12 cellular contexts compared by ENCODE assay signal in genomic region chr1:238568707-238569106, GRCh38.
"Had no signal": no experiment of that assay in that cellular context is flagged by ENCODE, and none has a peak within 500 bp of the region (broad histone marks: within the 10 kb centered on the region; RNA-seq: fewer than 3 reads in every experiment).

No MANE protein-coding gene starts in this region.

- DNase-seq: activated CD4-positive, alpha-beta T cell treated with anti-CD3 and anti-CD28 coated beads, Interleukin-2, amount 50 U/mL, for 4 hours; activated effector memory CD4-positive, alpha-beta T cell treated with anti-CD3 and anti-CD28 coated beads, Interleukin-2, amount 50 U/mL, for 16 hours; activated T-cell treated with anti-CD3 and anti-CD28 coated beads, Interleukin-2, amount 50 U/mL, for 72 hours; foreskin melanocyte; kidney; right lobe of liver; small intestine; stimulated activated CD4-positive, alpha-beta T cell treated with anti-CD3 and anti-CD28 coated beads, Interleukin-15, amount 100 ng/mL, for 24 hours; stimulated activated CD4-positive, alpha-beta T cell treated with anti-CD3 and anti-CD28 coated beads, Interleukin-2, amount 100 ng/mL, for 48 hours; stomach had no signal

- ATAC-seq: activated T-cell treated with anti-CD3 and anti-CD28 coated beads, Interleukin-2, amount 50 U/mL, for 72 hours; left lobe of liver; natural killer cell treated with Interleukin-12 subunit alpha and Interleukin-12 subunit beta and Interleukin-15 and Interleukin-18, amount 100 ng/mL, for 72 hours; right lobe of liver had no signal
